Comparison of ENCODE assay signal across 17 cellular contexts in the genomic region with DNA sequence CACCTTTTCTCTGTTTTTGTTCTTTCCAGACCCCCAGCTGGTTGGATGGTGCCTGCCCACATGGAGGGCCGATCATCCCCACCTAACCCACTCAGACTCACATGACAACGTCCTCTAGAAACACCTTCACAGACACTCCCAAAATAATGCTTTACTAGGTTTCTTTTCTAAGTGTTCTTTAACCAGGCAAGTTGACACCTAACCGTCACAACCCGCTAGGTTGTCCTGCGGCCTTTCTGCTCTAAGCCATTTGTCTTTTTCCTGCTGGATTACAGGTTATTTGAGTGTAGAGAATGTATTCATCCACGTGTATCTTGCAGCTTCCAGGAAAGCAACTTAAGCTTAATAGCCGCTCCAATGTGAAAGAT. TPM values are rescaled to one million over a fixed set of nuclear protein-coding genes. Genes with fewer than 3 reads are reported as not detected.
A peak's percentile ranks its signal among the peaks of the same experiment; 100 is the strongest.
DNase-seq lines count a peak whose midpoint lies in the region; ATAC-seq and TF ChIP-seq lines count a peak whose summit lies in the region.
"Had no signal": no experiment of that assay in that cellular context is flagged by ENCODE, and none has a peak within 500 bp of the region (broad histone marks: within the 10 kb centered on the region; RNA-seq: fewer than 3 reads in every experiment).

No MANE protein-coding gene starts in this region.

- no peak for ATAC-seq in SK-N-SH treated with all-trans-retinoic acid at 6 μM for 48 hours

- no peaks in the 10 kb centered on the region for H3K9me2 ChIP-seq in Karpas-422 (replicated peaks; ENCODE audit: insufficient read depth, low read length)
- H3K9me2 ChIP-seq in neural cell (ENCODE audit: insufficient read depth, low read length), result no peaks in the 10 kb centered on the region
- H3K9me2 ChIP-seq: SK-N-SH had no signal

- no peaks in the 10 kb centered on the region for H3K27me3 ChIP-seq in Karpas-422 (ENCODE audit: low read length)
- no peaks in the 10 kb centered on the region for H3K27me3 ChIP-seq in neural cell (ENCODE audit: insufficient read depth, low read depth, low read length)

- H3K79me2 ChIP-seq in Karpas-422 (ENCODE audit: low read length) (no peaks in the 10 kb centered on the region), neural cell (replicated peaks; ENCODE audit: insufficient read depth, low read length) (no peaks in the 10 kb centered on the region)

- no peak for TF ChIP-seq RAD21 in neural cell (conservative IDR thresholded peaks at IDR 0.05)

- H3K27ac ChIP-seq in Karpas-422 (ENCODE audit: low read length) (no peak overlapping the region), neural cell (ENCODE audit: low read length) (peak overlapping the region; percentile 32), substantia nigra (ENCODE audit: low read depth, low read length, poor library complexity, severe bottlenecking) (peak overlapping the region; percentile 33)
- H3K27ac ChIP-seq: KMS-11 had no signal

- 0 out of 2 replicates have a peak overlapping the region, but pooled peaks have one; percentile 15 for H2AFZ ChIP-seq in Karpas-422 (ENCODE audit: low read length)
- H2AFZ ChIP-seq in neural cell (ENCODE audit: low read depth, low read length), result no peak overlapping the region

- peaks cover 30% of the 10 kb centered on the region for H3K4me1 ChIP-seq in Karpas-422 (ENCODE audit: low read length)

- H3F3A ChIP-seq in neural cell (ENCODE audit: insufficient read depth, low read length, poor library complexity, severe bottlenecking), result no peaks in the 10 kb centered on the region

- H3K4me3 ChIP-seq in Karpas-422 (ENCODE audit: low read length), result no peak overlapping the region
- no peak overlapping the region for H3K4me3 ChIP-seq in neural cell (ENCODE audit: low read length)

- H3K9me3 ChIP-seq in Karpas-422 (ENCODE audit: low read length) (no peaks in the 10 kb centered on the region), neural cell (ENCODE audit: low read length) (no peaks in the 10 kb centered on the region)
- H3K9me3 ChIP-seq: SK-N-SH had no signal

- DNase-seq in Karpas-422 (no peak), left kidney (ENCODE audit: low read depth, low spot score) (peak; percentile 67), substantia nigra (lab: John Stamatoyannopoulos, UW) (no peak), NCI-H128 (lab: John Stamatoyannopoulos, UW; ENCODE audit: unreplicated experiment) (no peak)
- DNase-seq in stimulated activated CD8-positive, alpha-beta memory T cell treated with anti-CD3 and anti-CD28 coated beads, Interleukin-4, amount 100 ng/mL, for 48 hours, result no peak
- DNase-seq: DMS79 treated with DMSO at 0.1 percent for 48 hours, H7, NCI-H1436, NCI-H1930, NCI-H2171, NCI-H526, SHP77, SK-N-SH had no signal

- H3K36me3 ChIP-seq in Karpas-422 (ENCODE audit: insufficient read depth, low read length), result no peaks in the 10 kb centered on the region
- H3K36me3 ChIP-seq in neural cell (ENCODE audit: insufficient read depth, low read length), result peaks cover 7% of the 10 kb centered on the region

- H3K9ac ChIP-seq in Karpas-422 (ENCODE audit: low read length) (no peak overlapping the region), neural cell (ENCODE audit: low read length) (no peak overlapping the region)
- H3K9ac ChIP-seq: KMS-11, SK-N-SH had no signal

- H4K20me1 ChIP-seq in Karpas-422 (ENCODE audit: insufficient read depth, low read depth, low read length) (no peaks in the 10 kb centered on the region), neural cell (ENCODE audit: insufficient read depth) (no peaks in the 10 kb centered on the region)

- H3K4me2 ChIP-seq in Karpas-422 (ENCODE audit: low read depth, low read length, poor library complexity, severe bottlenecking) (no peak overlapping the region), neural cell (ENCODE audit: low read length) (no peak overlapping the region)
- H3K4me2 ChIP-seq: KMS-11, SK-N-SH had no signal

- no peak for TF ChIP-seq CTCF in neural cell (IDR thresholded peaks at IDR 0.05; ENCODE audit: poor library complexity, severe bottlenecking)

- no peak for TF ChIP-seq EP300 in neural cell (conservative IDR thresholded peaks at IDR 0.05; ENCODE audit: poor library complexity, severe bottlenecking)

TF ChIP-seq in neural cell, 6 proteins besides CTCF, POLR2A, EP300 and RAD21:
- TF ChIP-seq, protein P1, sequence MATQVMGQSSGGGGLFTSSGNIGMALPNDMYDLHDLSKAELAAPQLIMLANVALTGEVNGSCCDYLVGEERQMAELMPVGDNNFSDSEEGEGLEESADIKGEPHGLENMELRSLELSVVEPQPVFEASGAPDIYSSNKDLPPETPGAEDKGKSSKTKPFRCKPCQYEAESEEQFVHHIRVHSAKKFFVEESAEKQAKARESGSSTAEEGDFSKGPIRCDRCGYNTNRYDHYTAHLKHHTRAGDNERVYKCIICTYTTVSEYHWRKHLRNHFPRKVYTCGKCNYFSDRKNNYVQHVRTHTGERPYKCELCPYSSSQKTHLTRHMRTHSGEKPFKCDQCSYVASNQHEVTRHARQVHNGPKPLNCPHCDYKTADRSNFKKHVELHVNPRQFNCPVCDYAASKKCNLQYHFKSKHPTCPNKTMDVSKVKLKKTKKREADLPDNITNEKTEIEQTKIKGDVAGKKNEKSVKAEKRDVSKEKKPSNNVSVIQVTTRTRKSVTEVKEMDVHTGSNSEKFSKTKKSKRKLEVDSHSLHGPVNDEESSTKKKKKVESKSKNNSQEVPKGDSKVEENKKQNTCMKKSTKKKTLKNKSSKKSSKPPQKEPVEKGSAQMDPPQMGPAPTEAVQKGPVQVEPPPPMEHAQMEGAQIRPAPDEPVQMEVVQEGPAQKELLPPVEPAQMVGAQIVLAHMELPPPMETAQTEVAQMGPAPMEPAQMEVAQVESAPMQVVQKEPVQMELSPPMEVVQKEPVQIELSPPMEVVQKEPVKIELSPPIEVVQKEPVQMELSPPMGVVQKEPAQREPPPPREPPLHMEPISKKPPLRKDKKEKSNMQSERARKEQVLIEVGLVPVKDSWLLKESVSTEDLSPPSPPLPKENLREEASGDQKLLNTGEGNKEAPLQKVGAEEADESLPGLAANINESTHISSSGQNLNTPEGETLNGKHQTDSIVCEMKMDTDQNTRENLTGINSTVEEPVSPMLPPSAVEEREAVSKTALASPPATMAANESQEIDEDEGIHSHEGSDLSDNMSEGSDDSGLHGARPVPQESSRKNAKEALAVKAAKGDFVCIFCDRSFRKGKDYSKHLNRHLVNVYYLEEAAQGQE (IDR thresholded peaks at IDR 0.05; ENCODE audit: borderline replicate concordance), result peak; percentile 61
- TF ChIP-seq TAF1 (IDR thresholded peaks at IDR 0.05; ENCODE audit: low read depth), result no peak
- no peak for TF ChIP-seq POLR2AphosphoS5 (IDR thresholded peaks at IDR 0.05)

TF ChIP-seq in SK-N-SH treated with all-trans-retinoic acid at 6 μM for 48 hours, 23 proteins besides CTCF, POLR2A, EP300 and RAD21 (continues in another document):
- TF ChIP-seq ZNF565 (CRISPR knock-in tag; conservative IDR thresholded peaks at IDR 0.05; ENCODE audit: low read depth) (no peak), ZNF70 (CRISPR knock-in tag; IDR thresholded peaks at IDR 0.05) (no peak), BACH2 (CRISPR knock-in tag; IDR thresholded peaks at IDR 0.05; ENCODE audit: borderline replicate concordance) (no peak), OSR1 (CRISPR knock-in tag; IDR thresholded peaks at IDR 0.05) (no peak), PPARA (CRISPR knock-in tag; IDR thresholded peaks at IDR 0.05; ENCODE audit: borderline replicate concordance) (no peak), GLIS3 (CRISPR knock-in tag; IDR thresholded peaks at IDR 0.05) (no peak), CSDC2 (CRISPR knock-in tag; IDR thresholded peaks at IDR 0.05) (no peak), ESRRG (CRISPR knock-in tag; IDR thresholded peaks at IDR 0.05) (no peak), ARNTL (CRISPR knock-in tag; IDR thresholded peaks at IDR 0.05; ENCODE audit: borderline replicate concordance, low read depth) (no peak), ZFP3 (CRISPR knock-in tag; IDR thresholded peaks at IDR 0.05) (no peak), ZC3H10 (CRISPR knock-in tag; IDR thresholded peaks at IDR 0.05) (no peak), SNAI2 (CRISPR knock-in tag; IDR thresholded peaks at IDR 0.05) (no peak)
- TF ChIP-seq, protein P2, sequence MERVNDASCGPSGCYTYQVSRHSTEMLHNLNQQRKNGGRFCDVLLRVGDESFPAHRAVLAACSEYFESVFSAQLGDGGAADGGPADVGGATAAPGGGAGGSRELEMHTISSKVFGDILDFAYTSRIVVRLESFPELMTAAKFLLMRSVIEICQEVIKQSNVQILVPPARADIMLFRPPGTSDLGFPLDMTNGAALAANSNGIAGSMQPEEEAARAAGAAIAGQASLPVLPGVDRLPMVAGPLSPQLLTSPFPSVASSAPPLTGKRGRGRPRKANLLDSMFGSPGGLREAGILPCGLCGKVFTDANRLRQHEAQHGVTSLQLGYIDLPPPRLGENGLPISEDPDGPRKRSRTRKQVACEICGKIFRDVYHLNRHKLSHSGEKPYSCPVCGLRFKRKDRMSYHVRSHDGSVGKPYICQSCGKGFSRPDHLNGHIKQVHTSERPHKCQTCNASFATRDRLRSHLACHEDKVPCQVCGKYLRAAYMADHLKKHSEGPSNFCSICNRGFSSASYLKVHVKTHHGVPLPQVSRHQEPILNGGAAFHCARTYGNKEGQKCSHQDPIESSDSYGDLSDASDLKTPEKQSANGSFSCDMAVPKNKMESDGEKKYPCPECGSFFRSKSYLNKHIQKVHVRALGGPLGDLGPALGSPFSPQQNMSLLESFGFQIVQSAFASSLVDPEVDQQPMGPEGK (CRISPR knock-in tag; IDR thresholded peaks at IDR 0.05; ENCODE audit: borderline replicate concordance), result no peak

RNA-seq across cellular contexts. Expression of a gene that starts 54.8 kb away (rescaled TPM):
- total RNA-seq in Karpas-422 (2014; rRNA removed; shearing (Covaris generic); ENCODE audit: low replicate concordance), result 3.3 and 9.1 TPM in 2 replicates
- 132 and 136 TPM in 2 replicates for polyA plus RNA-seq in neural cell
- 198 and 225 TPM in 2 replicates for polyA minus RNA-seq in neural cell
- total RNA-seq: M059J had no signal
